In the genomic region with DNA sequence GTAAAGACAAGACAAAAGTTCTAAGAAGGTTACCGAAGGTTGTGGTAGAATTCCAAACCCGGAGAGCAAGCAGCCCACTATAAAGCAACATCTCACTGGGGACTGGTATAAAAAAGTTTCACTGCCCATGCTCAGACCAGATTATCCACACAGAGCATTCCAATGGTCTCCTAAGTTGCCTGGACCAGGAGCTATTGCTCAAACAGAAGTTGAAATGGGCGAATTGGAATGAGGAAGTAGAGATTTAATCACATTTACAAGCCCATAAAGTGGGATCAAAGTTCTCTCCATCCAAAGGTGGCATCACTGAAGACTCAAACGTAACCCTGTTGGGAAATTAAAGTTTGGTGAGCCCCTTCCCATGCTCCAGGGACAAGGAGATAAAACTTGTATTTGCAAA, we compare ENCODE assay signal across 1 cellular context.
A peak's percentile ranks its signal among the peaks of the same experiment; 100 is the strongest.
TF ChIP-seq lines count a peak whose summit lies in the region.

No MANE protein-coding gene starts in this region.

TF ChIP-seq in K562, 482 proteins besides CTCF, POLR2A, EP300 and RAD21:
- TF ChIP-seq, protein P1, sequence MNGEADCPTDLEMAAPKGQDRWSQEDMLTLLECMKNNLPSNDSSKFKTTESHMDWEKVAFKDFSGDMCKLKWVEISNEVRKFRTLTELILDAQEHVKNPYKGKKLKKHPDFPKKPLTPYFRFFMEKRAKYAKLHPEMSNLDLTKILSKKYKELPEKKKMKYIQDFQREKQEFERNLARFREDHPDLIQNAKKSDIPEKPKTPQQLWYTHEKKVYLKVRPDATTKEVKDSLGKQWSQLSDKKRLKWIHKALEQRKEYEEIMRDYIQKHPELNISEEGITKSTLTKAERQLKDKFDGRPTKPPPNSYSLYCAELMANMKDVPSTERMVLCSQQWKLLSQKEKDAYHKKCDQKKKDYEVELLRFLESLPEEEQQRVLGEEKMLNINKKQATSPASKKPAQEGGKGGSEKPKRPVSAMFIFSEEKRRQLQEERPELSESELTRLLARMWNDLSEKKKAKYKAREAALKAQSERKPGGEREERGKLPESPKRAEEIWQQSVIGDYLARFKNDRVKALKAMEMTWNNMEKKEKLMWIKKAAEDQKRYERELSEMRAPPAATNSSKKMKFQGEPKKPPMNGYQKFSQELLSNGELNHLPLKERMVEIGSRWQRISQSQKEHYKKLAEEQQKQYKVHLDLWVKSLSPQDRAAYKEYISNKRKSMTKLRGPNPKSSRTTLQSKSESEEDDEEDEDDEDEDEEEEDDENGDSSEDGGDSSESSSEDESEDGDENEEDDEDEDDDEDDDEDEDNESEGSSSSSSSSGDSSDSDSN (IDR thresholded peaks at IDR 0.05; ENCODE audit: borderline replicate concordance in 1 of 2, low read depth in 2 of 2, low read length in 2 of 2): no peak
- TF ChIP-seq, protein P2, sequence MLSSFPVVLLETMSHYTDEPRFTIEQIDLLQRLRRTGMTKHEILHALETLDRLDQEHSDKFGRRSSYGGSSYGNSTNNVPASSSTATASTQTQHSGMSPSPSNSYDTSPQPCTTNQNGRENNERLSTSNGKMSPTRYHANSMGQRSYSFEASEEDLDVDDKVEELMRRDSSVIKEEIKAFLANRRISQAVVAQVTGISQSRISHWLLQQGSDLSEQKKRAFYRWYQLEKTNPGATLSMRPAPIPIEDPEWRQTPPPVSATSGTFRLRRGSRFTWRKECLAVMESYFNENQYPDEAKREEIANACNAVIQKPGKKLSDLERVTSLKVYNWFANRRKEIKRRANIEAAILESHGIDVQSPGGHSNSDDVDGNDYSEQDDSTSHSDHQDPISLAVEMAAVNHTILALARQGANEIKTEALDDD (IDR thresholded peaks at IDR 0.05): no peak
- TF ChIP-seq ZNF217 (CRISPR knock-in tag; IDR thresholded peaks at IDR 0.05) (no peak), CEBPB (tag; IDR thresholded peaks at IDR 0.05) (peak; percentile 45; the same call in 1 of the 2 replicates), ELF1 (tag; IDR thresholded peaks at IDR 0.05) (0 out of 2 replicates have a peak, but pooled peaks have one; percentile 36)
